ENCODE assay signal across 13 cellular contexts in the genomic region with DNA sequence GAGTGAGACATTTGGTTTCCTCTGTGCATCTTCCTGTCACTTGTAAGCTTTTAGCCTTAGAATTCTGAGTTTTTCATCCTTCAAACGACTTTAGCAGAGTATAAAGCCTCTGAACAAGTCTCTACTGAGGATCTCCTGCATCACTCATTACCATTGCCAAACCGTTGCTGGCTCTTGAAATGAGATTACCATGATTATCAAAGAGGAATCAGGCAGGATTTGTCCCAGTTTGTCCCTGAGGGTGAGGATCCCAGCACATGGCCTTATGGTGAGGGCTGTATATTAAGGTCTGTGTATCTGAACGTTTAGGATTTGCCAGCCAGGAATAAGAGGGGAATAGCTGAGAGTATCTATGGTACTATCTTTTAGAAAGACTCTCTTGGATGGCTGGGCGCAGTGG.
A peak's percentile ranks its signal among the peaks of the same experiment; 100 is the strongest.
DNase-seq lines count a peak whose midpoint lies in the region; ATAC-seq and TF ChIP-seq lines count a peak whose summit lies in the region.
"Had no signal": no experiment of that assay in that cellular context is flagged by ENCODE, and none has a peak within 500 bp of the region (broad histone marks: within the 10 kb centered on the region; RNA-seq: fewer than 3 reads in every experiment).

No MANE protein-coding gene starts in this region.

- 0 out of 2 replicates have a peak overlapping the region, but pooled peaks have one; percentile 64 for H3K27ac Mint-ChIP-seq in WTC11

- WGBS in SK-N-SH (ENCODE audit: low lambda C conversion rate) = 41% methylated on average over 4 of the region's 4 CpGs
- 43 to 67% (median 46%) methylated on average over 4 of the region's 4 CpGs for WGBS in psoas muscle, 3 donors

- DNase-seq in SK-N-SH (peak; percentile 36), HCT116 (ENCODE audit: low read depth, low spot score) (no peak), WTC11 (ENCODE audit: low spot score) (no peak), psoas muscle (no peak), mucosa of gallbladder (ENCODE audit: low spot score) (no peak), NCI-H2029 (lab: John Stamatoyannopoulos, UW) (no peak)
- DNase-seq: DMS79 treated with DMSO at 0.1 percent for 48 hours, EL, HCEC 1CT had no signal

- no peak for TF ChIP-seq POLR2A in HCT116 (IDR thresholded peaks at IDR 0.05; ENCODE audit: borderline replicate concordance, extremely low read depth, insufficient read depth, insufficient read length)

- H4K20me1 ChIP-seq in SK-N-SH (ENCODE audit: insufficient read depth) = no peaks in the 10 kb centered on the region
- no peaks in the 10 kb centered on the region for H4K20me1 ChIP-seq in HCT116 (ENCODE audit: insufficient read depth)

- H3K36me3 ChIP-seq in SK-N-SH (replicated peaks in 1 of 2; ENCODE audit: control insufficient read depth in 1 of 2, insufficient read depth in 2 of 2, low read length in 1 of 2) = no peaks in the 10 kb centered on the region
- no peaks in the 10 kb centered on the region for H3K36me3 ChIP-seq in HCT116 (ENCODE audit: control insufficient read depth in 1 of 2, insufficient read depth in 2 of 2, low read length in 2 of 2)
- H3K36me3 ChIP-seq in psoas muscle (ENCODE audit: insufficient read depth in 1 of 2, low read depth in 1 of 2) = no peaks in the 10 kb centered on the region

- no peaks in the 10 kb centered on the region for H3K27me3 ChIP-seq in SK-N-SH (ENCODE audit: insufficient read depth)
- H3K27me3 ChIP-seq in HCT116 (ENCODE audit: insufficient read depth, low read length) = no peaks in the 10 kb centered on the region
- H3K27me3 ChIP-seq in psoas muscle (ENCODE audit: insufficient read depth in 3 of 3, low read length in 2 of 3) = no peaks in the 10 kb centered on the region

- H3K4me2 ChIP-seq in SK-N-SH = no peak overlapping the region
- H3K4me2 ChIP-seq in HCT116 (ENCODE audit: low read length) = no peak overlapping the region

- BruUV-seq in HCT116 (replicated peaks; lab: Mats Ljungman, UMichigan) = TSS peak; percentile 62

- peak in 1 of 2 experiments; percentile 32; a peak in 1 of 4 replicates for TF ChIP-seq EP300 in SK-N-SH (IDR thresholded peaks at IDR 0.05; ENCODE audit: borderline replicate concordance in 1 of 2, low read depth in 1 of 2, low read length in 1 of 2)

- peaks cover 12% of the 10 kb centered on the region for H3K9me3 Mint-ChIP-seq in WTC11

- H3K9me2 ChIP-seq in SK-N-SH (no peaks in the 10 kb centered on the region), HCT116 (ENCODE audit: insufficient read depth) (no peaks in the 10 kb centered on the region)

- H3K27ac ChIP-seq in SK-N-SH (ENCODE audit: low read depth in 2 of 2, low read length in 1 of 2) (no peak overlapping the region), HCT116 (ENCODE audit: low read depth, low read length) (no peak overlapping the region), psoas muscle (peak overlapping the region; percentile 80)
- H3K27ac ChIP-seq: 22Rv1 had no signal

- CTCF ChIA-PET in SK-N-SH (lab: Yijun Ruan, JAX) = interaction anchor here (0.6 to 1.3 kb wide), 2 partner anchors 12 kb away, joined by 4 read pairs; no protein-coding TSS in a partner anchor
- CTCF ChIA-PET in HCT116 (lab: Charles Lee) = no interaction called here
- CTCF ChIA-PET in WTC11 (lab: Charles Lee) = no interaction called here

- H3K9me3 ChIP-seq in SK-N-SH (no peaks in the 10 kb centered on the region), HCT116 (ENCODE audit: control insufficient read depth in 1 of 2, insufficient read depth in 1 of 2, low read depth in 1 of 2, low read length in 2 of 2) (peaks cover 0 to 6% of the 10 kb centered on the region in 2 experiments; a peak in 1 of 4 replicates), psoas muscle (no peaks in the 10 kb centered on the region)

- TF ChIP-seq RAD21 in SK-N-SH (IDR thresholded peaks at IDR 0.05; ENCODE audit: low read length) (no peak), HCT116 (IDR thresholded peaks at IDR 0.05; ENCODE audit: low read depth) (no peak)

- no peaks in the 10 kb centered on the region for H3K27me3 Mint-ChIP-seq in WTC11 (ENCODE audit: low read depth)

- no peak for TF ChIP-seq CTCF in SK-N-SH (IDR thresholded peaks at IDR 0.05)
- TF ChIP-seq CTCF in HCT116 (IDR thresholded peaks at IDR 0.05 in 2 of 3, conservative IDR thresholded peaks at IDR 0.05 in 1 of 3; ENCODE audit: borderline replicate concordance in 1 of 3, insufficient read depth in 1 of 3, low read depth in 2 of 3, low read length in 2 of 3) = no peak
- no peak for TF ChIP-seq CTCF in WTC11 (IDR thresholded peaks at IDR 0.05)
- no peak for TF ChIP-seq CTCF in psoas muscle (IDR thresholded peaks at IDR 0.05)

- POLR2A ChIA-PET in SK-N-SH (lab: Yijun Ruan, JAX) = no interaction called here
- POLR2A ChIA-PET in HCT116 (lab: Charles Lee) = no interaction called here
- POLR2A ChIA-PET in WTC11 (lab: Charles Lee) = interaction anchor here (0.5 kb wide), 1 partner anchor 31 kb away, joined by 3 read pairs; no protein-coding TSS in a partner anchor

- RAD21 ChIA-PET in HCT116 (lab: Charles Lee; ENCODE audit: low non-redundant PET in 1 of 2, low total read pairs in 2 of 2, uncharacterized antibody in 2 of 2, unreplicated experiment in 2 of 2) = no interaction called here

- H3K79me2 ChIP-seq in SK-N-SH (ENCODE audit: insufficient read depth) (no peaks in the 10 kb centered on the region), HCT116 (ENCODE audit: insufficient read depth, low read length) (no peaks in the 10 kb centered on the region)

- no peaks in the 10 kb centered on the region for H3F3A ChIP-seq in SK-N-SH (replicated peaks; ENCODE audit: insufficient read depth)

- H3K4me1 ChIP-seq in SK-N-SH (ENCODE audit: control insufficient read depth in 1 of 2, insufficient read depth in 2 of 2, low read depth in 1 of 2, low read length in 1 of 2) (no peaks in the 10 kb centered on the region; a peak in 2 of 4 replicates), HCT116 (ENCODE audit: control insufficient read depth in 1 of 2, insufficient read depth in 2 of 2, low read length in 2 of 2) (no peaks in the 10 kb centered on the region), psoas muscle (peaks cover 17% of the 10 kb centered on the region)

- no peak overlapping the region for H2AFZ ChIP-seq in SK-N-SH (ENCODE audit: low read depth)
- no peak overlapping the region for H2AFZ ChIP-seq in HCT116 (ENCODE audit: low read depth, low read length, poor library complexity, severe bottlenecking)

- H3K4me3 ChIP-seq in SK-N-SH (ENCODE audit: low read depth in 2 of 2, low read length in 1 of 2) (no peak overlapping the region), HCT116 (replicated peaks in 1 of 2; ENCODE audit: low read depth in 1 of 2, low read length in 2 of 2) (no peak overlapping the region), psoas muscle (no peak overlapping the region)

- H3K4me3 Mint-ChIP-seq in WTC11 = no peak overlapping the region

- H3K36me3 Mint-ChIP-seq in WTC11 = peaks cover 19% of the 10 kb centered on the region

- ATAC-seq in SK-N-SH treated with all-trans-retinoic acid at 6 μM for 48 hours = no peak
- ATAC-seq in HCT116 = no peak
- no peak for ATAC-seq in WTC11
- ATAC-seq in psoas muscle = peak; percentile 22 to 35 (median 32)
- no peak for ATAC-seq in GM18498 (IDR thresholded peaks at IDR 0.05; ENCODE audit: unreplicated experiment)
- ATAC-seq: HepG2 had no signal

- intact Hi-C loops in HCT116 (cut with micrococcal nuclease) = no loop called here
- intact Hi-C loops in psoas muscle (cut with DNase I) = no loop called here

- H3K4me1 Mint-ChIP-seq in WTC11 = peaks cover 26% of the 10 kb centered on the region

- no peak overlapping the region for H3K9ac ChIP-seq in SK-N-SH
- H3K9ac ChIP-seq in HCT116 (ENCODE audit: low read length) = no peak overlapping the region

TF ChIP-seq in SK-N-SH, 30 proteins besides CTCF, POLR2A, EP300 and RAD21:
- TF ChIP-seq GATA2 (CRISPR knock-in tag; IDR thresholded peaks at IDR 0.05) (peak; percentile 50; the same call in 1 of the 2 replicates), RCOR1 (IDR thresholded peaks at IDR 0.05; ENCODE audit: low read length) (0 out of 2 replicates have a peak, but pooled peaks have one; percentile 33), CHD2 (IDR thresholded peaks at IDR 0.05; ENCODE audit: low read length, partially characterized antibody) (no peak), FOXJ3 (CRISPR knock-in tag; IDR thresholded peaks at IDR 0.05) (no peak)

TF ChIP-seq in SK-N-SH treated with all-trans-retinoic acid at 6 μM for 48 hours, 23 proteins besides CTCF, POLR2A, EP300 and RAD21:
- no peak for TF ChIP-seq ZFP3 (CRISPR knock-in tag; IDR thresholded peaks at IDR 0.05)
- no peak for TF ChIP-seq ZNF8 (CRISPR knock-in tag; IDR thresholded peaks at IDR 0.05)
- TF ChIP-seq GLIS3 (CRISPR knock-in tag; IDR thresholded peaks at IDR 0.05) = no peak
- TF ChIP-seq CSDC2 (CRISPR knock-in tag; IDR thresholded peaks at IDR 0.05) = no peak
- TF ChIP-seq BACH2 (CRISPR knock-in tag; IDR thresholded peaks at IDR 0.05; ENCODE audit: borderline replicate concordance) = no peak
- no peak for TF ChIP-seq ARNTL (CRISPR knock-in tag; IDR thresholded peaks at IDR 0.05; ENCODE audit: borderline replicate concordance, low read depth)
- TF ChIP-seq ESRRG (CRISPR knock-in tag; IDR thresholded peaks at IDR 0.05) = no peak
- no peak for TF ChIP-seq ZNF70 (CRISPR knock-in tag; IDR thresholded peaks at IDR 0.05)

TF ChIP-seq in HCT116, 20 proteins besides CTCF, POLR2A, EP300 and RAD21 (continues in another document):
- TF ChIP-seq, protein P1, sequence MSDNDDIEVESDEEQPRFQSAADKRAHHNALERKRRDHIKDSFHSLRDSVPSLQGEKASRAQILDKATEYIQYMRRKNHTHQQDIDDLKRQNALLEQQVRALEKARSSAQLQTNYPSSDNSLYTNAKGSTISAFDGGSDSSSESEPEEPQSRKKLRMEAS (IDR thresholded peaks at IDR 0.05) = no peak
- TF ChIP-seq FOSL1 (IDR thresholded peaks at IDR 0.05; ENCODE audit: low read depth) = no peak

TF ChIP-seq in WTC11, 78 proteins besides CTCF, POLR2A, EP300 and RAD21 (continues in another document):
- TF ChIP-seq CREB1 (CRISPR knock-in tag; IDR thresholded peaks at IDR 0.05) (no peak), FOXK1 (CRISPR knock-in tag; IDR thresholded peaks at IDR 0.05) (no peak)

Comparison
In these comparisons a context has a peak if more than half of its experiments do, and no peak if none do; other contexts are left out.
1. ATAC-seq: peak in psoas muscle (4 of 4); none in SK-N-SH treated with all-trans-retinoic acid at 6 μM for 48 hours (single experiment), HCT116 (single experiment), WTC11 (single experiment) and GM18498 (single experiment).